In the genomic region with DNA sequence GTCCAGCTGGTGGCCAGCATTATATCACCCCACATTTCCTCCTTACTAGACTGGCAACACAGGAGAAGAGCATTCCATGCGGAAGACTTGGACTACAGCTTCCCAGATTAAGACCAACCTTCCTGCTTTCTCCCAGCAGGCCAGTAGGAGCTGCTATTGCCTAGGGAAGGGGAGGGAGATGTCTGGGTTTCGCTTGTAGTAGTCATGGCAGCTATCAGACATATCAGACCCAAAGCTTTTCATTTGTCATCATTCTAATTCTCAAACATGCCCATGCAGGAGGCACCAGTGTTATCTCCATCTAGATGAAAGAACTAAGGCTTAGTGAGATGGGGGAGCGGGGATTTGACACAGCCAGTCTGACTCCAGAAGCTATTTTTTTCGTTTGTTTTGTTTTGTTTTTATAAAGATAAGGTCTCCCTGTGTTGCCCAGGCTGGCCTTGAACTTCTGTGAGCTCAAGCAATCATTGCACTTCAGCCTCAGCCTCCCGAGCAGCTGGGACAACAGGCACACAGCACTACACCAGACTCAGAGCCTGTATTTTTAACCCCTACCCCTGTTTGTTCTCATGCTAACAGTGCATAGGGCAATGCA, we compare ENCODE assay signal across 1 cellular context.
TF ChIP-seq lines count a peak whose summit lies in the region.

No MANE protein-coding gene starts in this region.

TF ChIP-seq in HepG2, 621 proteins besides CTCF, POLR2A, EP300 and RAD21 (continued from another document and continues in another):
- TF ChIP-seq ZNF740 (CRISPR knock-in tag; IDR thresholded peaks at IDR 0.05) (peak; percentile 43; the same call in 1 of the 2 replicates), ZNF207 (IDR thresholded peaks at IDR 0.05; ENCODE audit: borderline replicate concordance) (no peak), ZNF607 (CRISPR knock-in tag; IDR thresholded peaks at IDR 0.05; ENCODE audit: borderline replicate concordance) (no peak), ZSCAN25 (CRISPR knock-in tag; IDR thresholded peaks at IDR 0.05) (no peak), ZNF788 (CRISPR knock-in tag; IDR thresholded peaks at IDR 0.05; ENCODE audit: borderline replicate concordance) (peak; percentile 41; the same call in 1 of the 2 replicates), ZNF792 (CRISPR knock-in tag; IDR thresholded peaks at IDR 0.05) (peak; percentile 44; the same call in 1 of the 2 replicates), KAT8 (CRISPR knock-in tag; IDR thresholded peaks at IDR 0.05) (peak; percentile 56), ATF5 (CRISPR knock-in tag; IDR thresholded peaks at IDR 0.05; ENCODE audit: low read depth) (no peak), ERF (CRISPR knock-in tag; IDR thresholded peaks at IDR 0.05) (peak; percentile 55; the same call in 1 of the 2 replicates), NFRKB (IDR thresholded peaks at IDR 0.05) (no peak), FOXO4 (CRISPR knock-in tag; conservative IDR thresholded peaks at IDR 0.05) (no peak), DNMT3B (CRISPR knock-in tag; conservative IDR thresholded peaks at IDR 0.05) (no peak), FOXO1 (CRISPR knock-in tag; IDR thresholded peaks at IDR 0.05) (peak; percentile 88), PHF20 (CRISPR knock-in tag; IDR thresholded peaks at IDR 0.05) (no peak), TAF1 (CRISPR knock-in tag; IDR thresholded peaks at IDR 0.05) (no peak), HNRNPLL (IDR thresholded peaks at IDR 0.05; ENCODE audit: low read depth, low read length, poor library complexity, severe bottlenecking) (no peak), ZNF263 (CRISPR knock-in tag; IDR thresholded peaks at IDR 0.05) (peak; percentile 30; the same call in 1 of the 2 replicates), MED13 (CRISPR knock-in tag; IDR thresholded peaks at IDR 0.05) (peak; percentile 77; the same call in 1 of the 2 replicates), FOXC1 (CRISPR knock-in tag; IDR thresholded peaks at IDR 0.05; ENCODE audit: borderline replicate concordance) (0 out of 2 replicates have a peak, but pooled peaks have one; percentile 58), ZBTB20 (CRISPR knock-in tag; IDR thresholded peaks at IDR 0.05; ENCODE audit: borderline replicate concordance, low read depth) (0 out of 2 replicates have a peak, but pooled peaks have one; percentile 27), MIER2 (CRISPR knock-in tag; IDR thresholded peaks at IDR 0.05) (peak; percentile 11; the same call in 1 of the 2 replicates), ZNF775 (CRISPR knock-in tag; IDR thresholded peaks at IDR 0.05; ENCODE audit: borderline replicate concordance) (no peak), ZNF33A (CRISPR knock-in tag; IDR thresholded peaks at IDR 0.05; ENCODE audit: borderline replicate concordance) (0 out of 2 replicates have a peak, but pooled peaks have one; percentile 61), CHCHD3 (CRISPR knock-in tag; IDR thresholded peaks at IDR 0.05) (no peak), RFXAP (CRISPR knock-in tag; IDR thresholded peaks at IDR 0.05; ENCODE audit: borderline replicate concordance) (0 out of 2 replicates have a peak, but pooled peaks have one; percentile 19), ASH2L (IDR thresholded peaks at IDR 0.05; ENCODE audit: insufficient read length, low read depth, low read length) (peak; percentile 62), ZNF605 (CRISPR knock-in tag; IDR thresholded peaks at IDR 0.05) (peak; percentile 66), MEIS2 (CRISPR knock-in tag; IDR thresholded peaks at IDR 0.05) (peak; percentile 63; the same call in 1 of the 2 replicates), KLF11 (CRISPR knock-in tag; IDR thresholded peaks at IDR 0.05) (peak; percentile 45), GFI1 (CRISPR knock-in tag; IDR thresholded peaks at IDR 0.05; ENCODE audit: borderline replicate concordance) (peak; percentile 62; the same call in 1 of the 2 replicates), RFX1 (IDR thresholded peaks at IDR 0.05) (peak; percentile 89), ATAD3A (CRISPR knock-in tag; IDR thresholded peaks at IDR 0.05) (no peak), ZNF597 (CRISPR knock-in tag; IDR thresholded peaks at IDR 0.05) (no peak), FOXA3 (CRISPR knock-in tag; IDR thresholded peaks at IDR 0.05) (peak; percentile 71), ZFP36L1 (CRISPR knock-in tag; IDR thresholded peaks at IDR 0.05) (0 out of 2 replicates have a peak, but pooled peaks have one; percentile 34), ZNF652 (CRISPR knock-in tag; IDR thresholded peaks at IDR 0.05; ENCODE audit: borderline replicate concordance, low read depth) (peak; percentile 90), ELF4 (CRISPR knock-in tag; IDR thresholded peaks at IDR 0.05; ENCODE audit: borderline replicate concordance) (peak; percentile 53; the same call in 1 of the 2 replicates), KLF13 (CRISPR knock-in tag; IDR thresholded peaks at IDR 0.05) (no peak), ZMAT3 (CRISPR knock-in tag; conservative IDR thresholded peaks at IDR 0.05) (0 out of 2 replicates have a peak, but pooled peaks have one; percentile 18), RCOR2 (CRISPR knock-in tag; IDR thresholded peaks at IDR 0.05) (peak; percentile 81), RFX3 (CRISPR knock-in tag; IDR thresholded peaks at IDR 0.05) (peak; percentile 83), FOSL1 (CRISPR knock-in tag; IDR thresholded peaks at IDR 0.05; ENCODE audit: borderline replicate concordance) (no peak; the same call in 1 of the 2 replicates), FOSL2 (CRISPR knock-in tag; IDR thresholded peaks at IDR 0.05) (peak; percentile 76), SUZ12 (IDR thresholded peaks at IDR 0.05; ENCODE audit: low read depth, low read length) (no peak), FOXP1 (IDR thresholded peaks at IDR 0.05) (peak; percentile 85), FOXP1 (CRISPR knock-in tag; IDR thresholded peaks at IDR 0.05) (peak; percentile 87), NFIC (IDR thresholded peaks at IDR 0.05; ENCODE audit: low read length) (peak; percentile 56), ZMYM3 (CRISPR knock-in tag; IDR thresholded peaks at IDR 0.05) (peak; percentile 61; the same call in 1 of the 2 replicates), ZBTB39 (CRISPR knock-in tag; IDR thresholded peaks at IDR 0.05) (no peak), MYC (CRISPR knock-in tag; IDR thresholded peaks at IDR 0.05; ENCODE audit: borderline replicate concordance) (no peak), ZNF883 (CRISPR knock-in tag; IDR thresholded peaks at IDR 0.05; ENCODE audit: not compliant biosample characterization) (no peak), PHF21A (CRISPR knock-in tag; IDR thresholded peaks at IDR 0.05) (peak; percentile 87), SYNCRIP (IDR thresholded peaks at IDR 0.05; ENCODE audit: insufficient read depth, low read depth, low read length) (no peak), ARID5B (CRISPR knock-in tag; IDR thresholded peaks at IDR 0.05) (peak; percentile 88)
- TF ChIP-seq, protein P1, sequence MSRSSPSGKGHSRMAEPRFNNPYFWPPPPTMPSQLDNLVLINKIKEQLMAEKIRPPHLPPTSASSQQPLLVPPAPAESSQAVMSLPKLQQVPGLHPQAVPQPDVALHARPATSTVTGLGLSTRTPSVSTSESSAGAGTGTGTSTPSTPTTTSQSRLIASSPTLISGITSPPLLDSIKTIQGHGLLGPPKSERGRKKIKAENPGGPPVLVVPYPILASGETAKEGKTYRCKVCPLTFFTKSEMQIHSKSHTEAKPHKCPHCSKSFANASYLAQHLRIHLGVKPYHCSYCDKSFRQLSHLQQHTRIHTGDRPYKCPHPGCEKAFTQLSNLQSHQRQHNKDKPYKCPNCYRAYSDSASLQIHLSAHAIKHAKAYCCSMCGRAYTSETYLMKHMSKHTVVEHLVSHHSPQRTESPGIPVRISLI (CRISPR knock-in tag; IDR thresholded peaks at IDR 0.05; ENCODE audit: borderline replicate concordance), result peak; percentile 91
